In genomic region chr10:84333864-84334451, GRCh38 we compare ENCODE assay signal across 8 cellular contexts. TPM values are rescaled to one million over a fixed set of nuclear protein-coding genes. Genes with fewer than 3 reads are reported as not detected.
DNase-seq lines count a peak whose midpoint lies in the region; ATAC-seq and TF ChIP-seq lines count a peak whose summit lies in the region.

No MANE protein-coding gene starts in this region.

- H3K27me3 Mint-ChIP-seq in activated naive CD4-positive, alpha-beta T cell treated with anti-CD3 and anti-CD28 coated beads, Interleukin-2, amount 50 U/mL, for 24 hours: no peaks in the 10 kb centered on the region

- no peak overlapping the region for H3K4me3 ChIP-seq in thyroid gland (replicated peaks in 1 of 3)

- peak overlapping the region; percentile 77 for H3K27ac Mint-ChIP-seq in activated naive CD4-positive, alpha-beta T cell treated with anti-CD3 and anti-CD28 coated beads, Interleukin-2, amount 50 U/mL, for 24 hours

- ATAC-seq in HG03097 (IDR thresholded peaks at IDR 0.05; ENCODE audit: low FRiP score, unreplicated experiment) (peak; percentile 21), HG02840 (IDR thresholded peaks at IDR 0.05; ENCODE audit: low FRiP score, unreplicated experiment) (no peak)

- no peaks in the 10 kb centered on the region for H3K27me3 ChIP-seq in thyroid gland

- H3K36me3 Mint-ChIP-seq in activated naive CD4-positive, alpha-beta T cell treated with anti-CD3 and anti-CD28 coated beads, Interleukin-2, amount 50 U/mL, for 24 hours: no peaks in the 10 kb centered on the region

- no peak overlapping the region for H3K27ac ChIP-seq in thyroid gland

- intact Hi-C loops in thyroid gland (cut with DNase I): no loop called here

- no peaks in the 10 kb centered on the region for H3K9me3 Mint-ChIP-seq in activated naive CD4-positive, alpha-beta T cell treated with anti-CD3 and anti-CD28 coated beads, Interleukin-2, amount 50 U/mL, for 24 hours

- TF ChIP-seq POLR2A in thyroid gland (IDR thresholded peaks at IDR 0.05): no peak

- peaks cover 59% of the 10 kb centered on the region for H3K4me1 Mint-ChIP-seq in activated naive CD4-positive, alpha-beta T cell treated with anti-CD3 and anti-CD28 coated beads, Interleukin-2, amount 50 U/mL, for 24 hours

- no peaks in the 10 kb centered on the region for H3K36me3 ChIP-seq in thyroid gland

- no peak for TF ChIP-seq CTCF in thyroid gland (IDR thresholded peaks at IDR 0.05)

- peak; percentile 39 for DNase-seq in DMS53 (lab: John Stamatoyannopoulos, UW)
- DNase-seq in DMS53 treated with DMSO at 0.1 percent for 48 hours (lab: John Stamatoyannopoulos, UW; ENCODE audit: unreplicated experiment): no peak
- DNase-seq in SKM-1 treated with dmso at 0.1 percent for 144 hours (lab: John Stamatoyannopoulos, UW; ENCODE audit: unreplicated experiment): peak; percentile 19
- peak; percentile 67 for DNase-seq in stimulated activated CD4-positive, alpha-beta T cell treated with anti-CD3 and anti-CD28 coated beads, Interleukin-15, amount 100 ng/mL, for 24 hours
- no peak for DNase-seq in thyroid gland

- no peaks in the 10 kb centered on the region for H3K9me3 ChIP-seq in thyroid gland

- WGBS in thyroid gland, 2 donors: 73 to 85% methylated on average over 2 of the region's 2 CpGs

- peak overlapping the region; percentile 31 for H3K4me3 Mint-ChIP-seq in activated naive CD4-positive, alpha-beta T cell treated with anti-CD3 and anti-CD28 coated beads, Interleukin-2, amount 50 U/mL, for 24 hours

- peaks cover 21 to 46% of the 10 kb centered on the region in 2 donors for H3K4me1 ChIP-seq in thyroid gland

RNA-seq across cellular contexts. Expression of gene CCSER2, which starts 5.6 kb away (rescaled TPM):
- total RNA-seq in thyroid gland: 10 to 100 TPM; 50.1 to 71.0 (median 58.4) TPM

Comparison
In these comparisons a context has a peak if more than half of its experiments do, and no peak if none do; other contexts are left out.
1. DNase-seq: peak in DMS53 (single experiment), SKM-1 treated with dmso at 0.1 percent for 144 hours (single experiment) and stimulated activated CD4-positive, alpha-beta T cell treated with anti-CD3 and anti-CD28 coated beads, Interleukin-15, amount 100 ng/mL, for 24 hours (single experiment); none in DMS53 treated with DMSO at 0.1 percent for 48 hours (single experiment) and thyroid gland (0 of 2).